1 cellular context compared by ENCODE assay signal in the genomic region with DNA sequence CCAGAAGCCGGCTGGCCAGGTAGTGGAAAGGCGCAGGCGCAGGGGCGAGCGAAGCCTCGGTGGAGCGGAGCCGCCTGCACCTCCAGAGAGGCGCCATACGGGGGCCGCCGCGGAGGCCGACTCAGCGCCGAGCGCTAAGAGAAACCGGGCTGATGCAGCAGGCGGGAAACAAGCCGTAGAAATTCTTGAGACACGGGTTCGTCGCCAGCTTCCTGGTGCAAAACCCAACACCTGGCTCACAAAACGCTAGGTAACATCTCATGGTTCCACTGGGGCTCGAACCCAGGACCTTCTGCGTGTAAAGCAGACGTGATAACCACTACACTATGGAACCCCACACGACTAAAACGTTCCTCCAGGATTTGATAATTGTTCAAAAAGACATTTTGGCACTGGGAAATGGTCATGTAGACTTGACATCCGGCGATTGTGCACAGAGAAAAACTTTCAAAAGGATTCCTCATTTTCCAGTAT.
TF ChIP-seq lines count a peak whose summit lies in the region.

No MANE protein-coding gene starts in this region.

TF ChIP-seq in HepG2, 621 proteins besides CTCF, POLR2A, EP300 and RAD21 (continued from another document and continues in another):
- TF ChIP-seq, protein P1, sequence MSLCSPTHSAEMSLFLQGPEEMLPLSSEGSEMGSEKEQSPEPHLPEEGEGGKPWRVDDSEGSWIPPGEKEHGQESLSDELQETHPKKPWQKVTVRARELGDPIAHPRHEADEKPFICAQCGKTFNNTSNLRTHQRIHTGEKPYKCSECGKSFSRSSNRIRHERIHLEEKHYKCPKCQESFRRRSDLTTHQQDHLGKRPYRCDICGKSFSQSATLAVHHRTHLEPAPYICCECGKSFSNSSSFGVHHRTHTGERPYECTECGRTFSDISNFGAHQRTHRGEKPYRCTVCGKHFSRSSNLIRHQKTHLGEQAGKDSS (CRISPR knock-in tag; IDR thresholded peaks at IDR 0.05; ENCODE audit: borderline replicate concordance, low read depth), result peak; percentile 85; the same call in 1 of the 2 replicates
- TF ChIP-seq, protein P2, sequence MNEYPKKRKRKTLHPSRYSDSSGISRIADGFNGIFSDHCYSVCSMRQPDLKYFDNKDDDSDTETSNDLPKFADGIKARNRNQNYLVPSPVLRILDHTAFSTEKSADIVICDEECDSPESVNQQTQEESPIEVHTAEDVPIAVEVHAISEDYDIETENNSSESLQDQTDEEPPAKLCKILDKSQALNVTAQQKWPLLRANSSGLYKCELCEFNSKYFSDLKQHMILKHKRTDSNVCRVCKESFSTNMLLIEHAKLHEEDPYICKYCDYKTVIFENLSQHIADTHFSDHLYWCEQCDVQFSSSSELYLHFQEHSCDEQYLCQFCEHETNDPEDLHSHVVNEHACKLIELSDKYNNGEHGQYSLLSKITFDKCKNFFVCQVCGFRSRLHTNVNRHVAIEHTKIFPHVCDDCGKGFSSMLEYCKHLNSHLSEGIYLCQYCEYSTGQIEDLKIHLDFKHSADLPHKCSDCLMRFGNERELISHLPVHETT (CRISPR knock-in tag; conservative IDR thresholded peaks at IDR 0.05), result 0 out of 2 replicates have a peak, but pooled peaks have one; percentile 17
- TF ChIP-seq FOSL2 (CRISPR knock-in tag; IDR thresholded peaks at IDR 0.05) (peak; percentile 42; the same call in 1 of the 2 replicates), MED1 (CRISPR knock-in tag; IDR thresholded peaks at IDR 0.05) (0 out of 2 replicates have a peak, but pooled peaks have one; percentile 37), SRF (IDR thresholded peaks at IDR 0.05; ENCODE audit: low read depth, low read length) (no peak), ZNF761 (CRISPR knock-in tag; conservative IDR thresholded peaks at IDR 0.05) (no peak), NFE2L2 (IDR thresholded peaks at IDR 0.05; ENCODE audit: low read length) (no peak), STAG1 (CRISPR knock-in tag; IDR thresholded peaks at IDR 0.05) (0 out of 2 replicates have a peak, but pooled peaks have one; percentile 16), RBM39 (IDR thresholded peaks at IDR 0.05; ENCODE audit: low read depth, low read length, poor library complexity, severe bottlenecking) (peak; percentile 82), FOXK2 (IDR thresholded peaks at IDR 0.05) (0 out of 2 replicates have a peak, but pooled peaks have one; percentile 50), ELF1 (CRISPR knock-in tag; IDR thresholded peaks at IDR 0.05) (peak; percentile 84), NRL (CRISPR knock-in tag; IDR thresholded peaks at IDR 0.05; ENCODE audit: borderline replicate concordance) (no peak), ZNF510 (CRISPR knock-in tag; IDR thresholded peaks at IDR 0.05; ENCODE audit: low read depth) (no peak; the same call in 1 of the 2 replicates), SAP130 (CRISPR knock-in tag; IDR thresholded peaks at IDR 0.05; ENCODE audit: low read depth) (peak; percentile 63; the same call in 1 of the 2 replicates), GATAD1 (CRISPR knock-in tag; IDR thresholded peaks at IDR 0.05) (no peak; the same call in 1 of the 2 replicates), FOXM1 (CRISPR knock-in tag; IDR thresholded peaks at IDR 0.05) (no peak), KLF9 (CRISPR knock-in tag; IDR thresholded peaks at IDR 0.05; ENCODE audit: low read depth) (0 out of 2 replicates have a peak, but pooled peaks have one; percentile 14), MATR3 (CRISPR knock-in tag; IDR thresholded peaks at IDR 0.05) (no peak), NKX3-1 (CRISPR knock-in tag; IDR thresholded peaks at IDR 0.05) (peak; percentile 67; the same call in 1 of the 2 replicates), RBM22 (optimal IDR thresholded peaks at IDR 0.05; ENCODE audit: low read length) (peak; percentile 96), ZNF34 (CRISPR knock-in tag; IDR thresholded peaks at IDR 0.05; ENCODE audit: borderline replicate concordance) (0 out of 2 replicates have a peak, but pooled peaks have one; percentile 87), KMT2A (CRISPR knock-in tag; IDR thresholded peaks at IDR 0.05) (peak; percentile 57; the same call in 1 of the 2 replicates)
- TF ChIP-seq, protein P3, sequence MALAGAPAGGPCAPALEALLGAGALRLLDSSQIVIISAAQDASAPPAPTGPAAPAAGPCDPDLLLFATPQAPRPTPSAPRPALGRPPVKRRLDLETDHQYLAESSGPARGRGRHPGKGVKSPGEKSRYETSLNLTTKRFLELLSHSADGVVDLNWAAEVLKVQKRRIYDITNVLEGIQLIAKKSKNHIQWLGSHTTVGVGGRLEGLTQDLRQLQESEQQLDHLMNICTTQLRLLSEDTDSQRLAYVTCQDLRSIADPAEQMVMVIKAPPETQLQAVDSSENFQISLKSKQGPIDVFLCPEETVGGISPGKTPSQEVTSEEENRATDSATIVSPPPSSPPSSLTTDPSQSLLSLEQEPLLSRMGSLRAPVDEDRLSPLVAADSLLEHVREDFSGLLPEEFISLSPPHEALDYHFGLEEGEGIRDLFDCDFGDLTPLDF (CRISPR knock-in tag; IDR thresholded peaks at IDR 0.05), result peak; percentile 86; the same call in 1 of the 2 replicates
- TF ChIP-seq, protein P4, sequence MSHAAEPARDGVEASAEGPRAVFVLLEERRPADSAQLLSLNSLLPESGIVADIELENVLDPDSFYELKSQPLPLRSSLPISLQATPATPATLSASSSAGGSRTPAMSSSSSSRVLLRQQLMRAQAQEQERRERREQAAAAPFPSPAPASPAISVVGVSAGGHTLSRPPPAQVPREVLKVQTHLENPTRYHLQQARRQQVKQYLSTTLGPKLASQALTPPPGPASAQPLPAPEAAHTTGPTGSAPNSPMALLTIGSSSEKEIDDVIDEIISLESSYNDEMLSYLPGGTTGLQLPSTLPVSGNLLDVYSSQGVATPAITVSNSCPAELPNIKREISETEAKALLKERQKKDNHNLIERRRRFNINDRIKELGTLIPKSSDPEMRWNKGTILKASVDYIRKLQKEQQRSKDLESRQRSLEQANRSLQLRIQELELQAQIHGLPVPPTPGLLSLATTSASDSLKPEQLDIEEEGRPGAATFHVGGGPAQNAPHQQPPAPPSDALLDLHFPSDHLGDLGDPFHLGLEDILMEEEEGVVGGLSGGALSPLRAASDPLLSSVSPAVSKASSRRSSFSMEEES (CRISPR knock-in tag; IDR thresholded peaks at IDR 0.05), result no peak
- TF ChIP-seq, protein P5, sequence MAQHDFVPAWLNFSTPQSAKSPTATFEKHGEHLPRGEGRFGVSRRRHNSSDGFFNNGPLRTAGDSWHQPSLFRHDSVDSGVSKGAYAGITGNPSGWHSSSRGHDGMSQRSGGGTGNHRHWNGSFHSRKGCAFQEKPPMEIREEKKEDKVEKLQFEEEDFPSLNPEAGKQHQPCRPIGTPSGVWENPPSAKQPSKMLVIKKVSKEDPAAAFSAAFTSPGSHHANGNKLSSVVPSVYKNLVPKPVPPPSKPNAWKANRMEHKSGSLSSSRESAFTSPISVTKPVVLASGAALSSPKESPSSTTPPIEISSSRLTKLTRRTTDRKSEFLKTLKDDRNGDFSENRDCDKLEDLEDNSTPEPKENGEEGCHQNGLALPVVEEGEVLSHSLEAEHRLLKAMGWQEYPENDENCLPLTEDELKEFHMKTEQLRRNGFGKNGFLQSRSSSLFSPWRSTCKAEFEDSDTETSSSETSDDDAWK (CRISPR knock-in tag; IDR thresholded peaks at IDR 0.05), result no peak
- TF ChIP-seq, protein P6, sequence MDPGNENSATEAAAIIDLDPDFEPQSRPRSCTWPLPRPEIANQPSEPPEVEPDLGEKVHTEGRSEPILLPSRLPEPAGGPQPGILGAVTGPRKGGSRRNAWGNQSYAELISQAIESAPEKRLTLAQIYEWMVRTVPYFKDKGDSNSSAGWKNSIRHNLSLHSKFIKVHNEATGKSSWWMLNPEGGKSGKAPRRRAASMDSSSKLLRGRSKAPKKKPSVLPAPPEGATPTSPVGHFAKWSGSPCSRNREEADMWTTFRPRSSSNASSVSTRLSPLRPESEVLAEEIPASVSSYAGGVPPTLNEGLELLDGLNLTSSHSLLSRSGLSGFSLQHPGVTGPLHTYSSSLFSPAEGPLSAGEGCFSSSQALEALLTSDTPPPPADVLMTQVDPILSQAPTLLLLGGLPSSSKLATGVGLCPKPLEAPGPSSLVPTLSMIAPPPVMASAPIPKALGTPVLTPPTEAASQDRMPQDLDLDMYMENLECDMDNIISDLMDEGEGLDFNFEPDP (CRISPR knock-in tag; conservative IDR thresholded peaks at IDR 0.05), result no peak
- TF ChIP-seq, protein P7, sequence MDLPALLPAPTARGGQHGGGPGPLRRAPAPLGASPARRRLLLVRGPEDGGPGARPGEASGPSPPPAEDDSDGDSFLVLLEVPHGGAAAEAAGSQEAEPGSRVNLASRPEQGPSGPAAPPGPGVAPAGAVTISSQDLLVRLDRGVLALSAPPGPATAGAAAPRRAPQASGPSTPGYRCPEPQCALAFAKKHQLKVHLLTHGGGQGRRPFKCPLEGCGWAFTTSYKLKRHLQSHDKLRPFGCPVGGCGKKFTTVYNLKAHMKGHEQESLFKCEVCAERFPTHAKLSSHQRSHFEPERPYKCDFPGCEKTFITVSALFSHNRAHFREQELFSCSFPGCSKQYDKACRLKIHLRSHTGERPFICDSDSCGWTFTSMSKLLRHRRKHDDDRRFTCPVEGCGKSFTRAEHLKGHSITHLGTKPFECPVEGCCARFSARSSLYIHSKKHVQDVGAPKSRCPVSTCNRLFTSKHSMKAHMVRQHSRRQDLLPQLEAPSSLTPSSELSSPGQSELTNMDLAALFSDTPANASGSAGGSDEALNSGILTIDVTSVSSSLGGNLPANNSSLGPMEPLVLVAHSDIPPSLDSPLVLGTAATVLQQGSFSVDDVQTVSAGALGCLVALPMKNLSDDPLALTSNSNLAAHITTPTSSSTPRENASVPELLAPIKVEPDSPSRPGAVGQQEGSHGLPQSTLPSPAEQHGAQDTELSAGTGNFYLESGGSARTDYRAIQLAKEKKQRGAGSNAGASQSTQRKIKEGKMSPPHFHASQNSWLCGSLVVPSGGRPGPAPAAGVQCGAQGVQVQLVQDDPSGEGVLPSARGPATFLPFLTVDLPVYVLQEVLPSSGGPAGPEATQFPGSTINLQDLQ (CRISPR knock-in tag; IDR thresholded peaks at IDR 0.05), result peak; percentile 88; the same call in 1 of the 2 replicates
- TF ChIP-seq, protein P8, sequence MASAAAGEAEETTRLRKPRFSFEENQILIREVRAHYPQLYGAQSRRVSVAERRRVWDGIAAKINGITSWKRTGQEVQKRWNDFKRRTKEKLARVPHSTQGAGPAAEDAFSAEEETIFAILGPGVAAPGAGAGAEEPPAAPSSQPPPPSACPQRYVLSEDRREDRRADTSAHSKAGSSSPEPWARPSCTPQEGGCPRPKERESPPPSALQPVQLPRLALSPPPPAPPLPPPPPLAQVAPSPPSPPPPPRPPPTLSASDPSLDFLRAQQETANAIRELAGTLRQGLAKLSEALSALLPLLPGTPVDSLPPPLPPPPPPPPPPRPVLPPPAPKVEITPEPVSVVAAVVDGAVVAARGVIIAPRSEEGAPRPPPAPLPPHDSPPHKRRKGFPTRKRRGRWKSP (CRISPR knock-in tag; IDR thresholded peaks at IDR 0.05), result peak; percentile 100
- TF ChIP-seq, protein P9, sequence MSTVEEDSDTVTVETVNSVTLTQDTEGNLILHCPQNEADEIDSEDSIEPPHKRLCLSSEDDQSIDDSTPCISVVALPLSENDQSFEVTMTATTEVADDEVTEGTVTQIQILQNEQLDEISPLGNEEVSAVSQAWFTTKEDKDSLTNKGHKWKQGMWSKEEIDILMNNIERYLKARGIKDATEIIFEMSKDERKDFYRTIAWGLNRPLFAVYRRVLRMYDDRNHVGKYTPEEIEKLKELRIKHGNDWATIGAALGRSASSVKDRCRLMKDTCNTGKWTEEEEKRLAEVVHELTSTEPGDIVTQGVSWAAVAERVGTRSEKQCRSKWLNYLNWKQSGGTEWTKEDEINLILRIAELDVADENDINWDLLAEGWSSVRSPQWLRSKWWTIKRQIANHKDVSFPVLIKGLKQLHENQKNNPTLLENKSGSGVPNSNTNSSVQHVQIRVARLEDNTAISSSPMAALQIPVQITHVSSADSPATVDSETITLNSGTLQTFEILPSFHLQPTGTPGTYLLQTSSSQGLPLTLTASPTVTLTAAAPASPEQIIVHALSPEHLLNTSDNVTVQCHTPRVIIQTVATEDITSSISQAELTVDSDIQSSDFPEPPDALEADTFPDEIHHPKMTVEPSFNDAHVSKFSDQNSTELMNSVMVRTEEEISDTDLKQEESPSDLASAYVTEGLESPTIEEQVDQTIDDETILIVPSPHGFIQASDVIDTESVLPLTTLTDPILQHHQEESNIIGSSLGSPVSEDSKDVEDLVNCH (CRISPR knock-in tag; IDR thresholded peaks at IDR 0.05), result no peak
- TF ChIP-seq, protein P10, sequence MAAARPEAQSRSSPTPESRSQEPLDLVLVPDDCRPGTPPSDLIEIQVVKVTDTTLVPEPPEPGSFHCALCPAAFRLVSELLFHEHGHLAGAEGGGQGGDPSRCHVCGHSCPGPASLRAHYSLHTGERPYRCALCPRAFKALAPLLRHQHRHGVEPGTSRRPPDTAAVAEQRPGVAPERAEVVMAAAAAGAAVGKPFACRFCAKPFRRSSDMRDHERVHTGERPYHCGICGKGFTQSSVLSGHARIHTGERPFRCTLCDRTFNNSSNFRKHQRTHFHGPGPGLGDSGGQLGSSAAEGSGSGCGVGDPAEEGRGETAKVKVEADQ (CRISPR knock-in tag; IDR thresholded peaks at IDR 0.05; ENCODE audit: borderline replicate concordance), result peak; percentile 96; the same call in 1 of the 2 replicates
- TF ChIP-seq, protein P11, sequence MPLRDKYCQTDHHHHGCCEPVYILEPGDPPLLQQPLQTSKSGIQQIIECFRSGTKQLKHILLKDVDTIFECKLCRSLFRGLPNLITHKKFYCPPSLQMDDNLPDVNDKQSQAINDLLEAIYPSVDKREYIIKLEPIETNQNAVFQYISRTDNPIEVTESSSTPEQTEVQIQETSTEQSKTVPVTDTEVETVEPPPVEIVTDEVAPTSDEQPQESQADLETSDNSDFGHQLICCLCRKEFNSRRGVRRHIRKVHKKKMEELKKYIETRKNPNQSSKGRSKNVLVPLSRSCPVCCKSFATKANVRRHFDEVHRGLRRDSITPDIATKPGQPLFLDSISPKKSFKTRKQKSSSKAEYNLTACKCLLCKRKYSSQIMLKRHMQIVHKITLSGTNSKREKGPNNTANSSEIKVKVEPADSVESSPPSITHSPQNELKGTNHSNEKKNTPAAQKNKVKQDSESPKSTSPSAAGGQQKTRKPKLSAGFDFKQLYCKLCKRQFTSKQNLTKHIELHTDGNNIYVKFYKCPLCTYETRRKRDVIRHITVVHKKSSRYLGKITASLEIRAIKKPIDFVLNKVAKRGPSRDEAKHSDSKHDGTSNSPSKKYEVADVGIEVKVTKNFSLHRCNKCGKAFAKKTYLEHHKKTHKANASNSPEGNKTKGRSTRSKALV (CRISPR knock-in tag; IDR thresholded peaks at IDR 0.05), result peak; percentile 61; the same call in 1 of the 2 replicates
- TF ChIP-seq, protein P12, sequence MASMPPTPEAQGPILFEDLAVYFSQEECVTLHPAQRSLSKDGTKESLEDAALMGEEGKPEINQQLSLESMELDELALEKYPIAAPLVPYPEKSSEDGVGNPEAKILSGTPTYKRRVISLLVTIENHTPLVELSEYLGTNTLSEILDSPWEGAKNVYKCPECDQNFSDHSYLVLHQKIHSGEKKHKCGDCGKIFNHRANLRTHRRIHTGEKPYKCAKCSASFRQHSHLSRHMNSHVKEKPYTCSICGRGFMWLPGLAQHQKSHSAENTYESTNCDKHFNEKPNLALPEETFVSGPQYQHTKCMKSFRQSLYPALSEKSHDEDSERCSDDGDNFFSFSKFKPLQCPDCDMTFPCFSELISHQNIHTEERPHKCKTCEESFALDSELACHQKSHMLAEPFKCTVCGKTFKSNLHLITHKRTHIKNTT (CRISPR knock-in tag; IDR thresholded peaks at IDR 0.05), result peak; percentile 74; the same call in 1 of the 2 replicates
